16 cellular contexts compared by ENCODE assay signal in the genomic region with DNA sequence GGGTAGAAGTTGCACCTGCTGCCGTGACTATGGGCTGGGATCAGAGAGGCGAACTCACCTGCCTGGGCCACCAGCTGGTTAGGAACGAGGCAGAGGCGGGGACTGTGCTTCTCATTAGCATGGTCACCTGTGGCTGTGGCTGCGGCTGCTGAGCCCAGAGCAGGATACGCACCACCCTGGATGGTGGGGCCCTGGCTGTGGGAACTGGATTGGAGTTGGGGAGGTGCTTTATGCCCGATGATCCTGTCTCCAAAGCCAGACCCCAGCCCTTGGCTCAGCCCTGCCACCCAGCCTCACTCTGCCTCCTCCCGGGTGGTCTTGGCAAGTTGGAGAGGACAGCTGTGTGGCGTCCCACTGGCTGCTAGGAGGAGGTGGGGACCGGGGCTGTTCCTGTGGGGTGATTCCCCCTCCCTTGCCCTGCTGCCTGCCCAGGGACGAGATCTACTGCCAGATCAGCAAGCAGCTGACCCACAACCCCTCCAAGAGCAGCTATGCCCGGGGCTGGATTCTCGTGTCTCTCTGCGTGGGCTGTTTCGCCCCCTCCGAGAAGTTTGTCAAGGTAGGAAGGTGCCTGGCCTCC.
DNase-seq lines count a peak whose midpoint lies in the region; ATAC-seq, FAIRE-seq and TF ChIP-seq lines count a peak whose summit lies in the region.
"Had no signal": no experiment of that assay in that cellular context is flagged by ENCODE, and none has a peak within 500 bp of the region (broad histone marks: within the 10 kb centered on the region; RNA-seq: fewer than 3 reads in every experiment).

No MANE protein-coding gene starts in this region.

- no peak overlapping the region for H3K4me3 ChIP-seq in A673 (ENCODE audit: low read depth, low read length, poor library complexity, severe bottlenecking)
- H3K4me3 ChIP-seq: MG63 had no signal

- TF ChIP-seq CTCF in WTC11 (IDR thresholded peaks at IDR 0.05), result no peak
- TF ChIP-seq CTCF in A673 (conservative IDR thresholded peaks at IDR 0.05; ENCODE audit: low read depth, low read length), result no peak

- CTCF ChIA-PET in WTC11 (lab: Charles Lee) (interaction anchor here (0.7 to 7.4 kb wide), 22 partner anchors 8 to 406 kb away, joined by 3 to 147 read pairs (median 8); partner anchors contain the start of genes AQP11 and MYO7A), A673 (lab: Charles Lee) (interaction anchor here (1.6 kb wide), 1 partner anchor 62 kb away, joined by 5 read pairs; no protein-coding TSS in a partner anchor)

- H3K36me3 ChIP-seq in A673 (ENCODE audit: insufficient read depth, low read length, poor library complexity, severe bottlenecking), result no peaks in the 10 kb centered on the region
- H3K36me3 ChIP-seq: brain microvascular endothelial cell, MG63 had no signal

- no peak overlapping the region for H3K4me3 Mint-ChIP-seq in WTC11
- H3K4me3 Mint-ChIP-seq: activated naive CD8-positive, alpha-beta T cell treated with anti-CD3 and anti-CD28 coated beads for 36 hours; activated T-cell treated with anti-CD3 and anti-CD28 coated beads, Interleukin-2, amount 50 U/mL, for 4 hours; CD14-positive monocyte; dendritic cell treated with granulocyte-macrophage colony-stimulating factor and Interleukin-4, amounts not matched to agents 40 ng/mL and 50 ng/mL, for 4 days; stimulated activated naive CD8-positive, alpha-beta T cell treated with anti-CD3 and anti-CD28 coated beads, Interleukin-15, Interleukin-2, amounts not matched to agents 100 ng/mL and 50 ng/mL, for 24 hours had no signal

- H3K27me3 ChIP-seq in A673 (replicated peaks; ENCODE audit: insufficient read depth, low read depth, low read length, poor library complexity), result no peaks in the 10 kb centered on the region
- H3K27me3 ChIP-seq: brain microvascular endothelial cell, MG63 had no signal

- no peak overlapping the region for H3K27ac Mint-ChIP-seq in WTC11
- H3K27ac Mint-ChIP-seq: activated naive CD8-positive, alpha-beta T cell treated with anti-CD3 and anti-CD28 coated beads for 36 hours; dendritic cell treated with granulocyte-macrophage colony-stimulating factor and Interleukin-4, amounts not matched to agents 40 ng/mL and 50 ng/mL, for 4 days; stimulated activated naive CD8-positive, alpha-beta T cell treated with anti-CD3 and anti-CD28 coated beads, Interleukin-15, Interleukin-2, amounts not matched to agents 100 ng/mL and 50 ng/mL, for 24 hours had no signal

- ATAC-seq in WTC11 (peak; percentile 71), sciatic nerve (peak; percentile 18)

- intact Hi-C loops in sciatic nerve (cut with DNase I), result loop anchor here (5.0 to 10.0 kb wide), 2 partner anchors 62 to 356 kb away; partner anchors contain the start of gene MYO7A
- intact Hi-C loops in A673 (cut with micrococcal nuclease; ENCODE audit: unreplicated experiment), result loop anchor here (2.0 kb wide), 1 partner anchor 142 kb away; no protein-coding TSS in a partner anchor

- no peaks in the 10 kb centered on the region; the same call in 1 of the 2 replicates for H3K27me3 Mint-ChIP-seq in WTC11 (ENCODE audit: low read depth)
- H3K27me3 Mint-ChIP-seq: activated naive CD8-positive, alpha-beta T cell treated with anti-CD3 and anti-CD28 coated beads for 36 hours; dendritic cell treated with granulocyte-macrophage colony-stimulating factor and Interleukin-4, amounts not matched to agents 40 ng/mL and 50 ng/mL, for 4 days; stimulated activated naive CD8-positive, alpha-beta T cell treated with anti-CD3 and anti-CD28 coated beads, Interleukin-15, Interleukin-2, amounts not matched to agents 100 ng/mL and 50 ng/mL, for 24 hours had no signal

- peaks cover 16% of the 10 kb centered on the region for H3K4me1 Mint-ChIP-seq in WTC11
- H3K4me1 Mint-ChIP-seq: activated naive CD8-positive, alpha-beta T cell treated with anti-CD3 and anti-CD28 coated beads for 36 hours had no signal

- no peaks in the 10 kb centered on the region for H3K9me3 ChIP-seq in A673 (ENCODE audit: low read depth, low read length, poor library complexity, severe bottlenecking)
- H3K9me3 ChIP-seq: MG63 had no signal

- no peak overlapping the region for H3K27ac ChIP-seq in A673 (ENCODE audit: low read depth, low read length, poor library complexity, severe bottlenecking)
- H3K27ac ChIP-seq: brain microvascular endothelial cell, epithelial cell of prostate had no signal

- POLR2A ChIA-PET in WTC11 (lab: Charles Lee), result no interaction called here
- POLR2A ChIA-PET in A673 (lab: Charles Lee; ENCODE audit: low non-redundant PET), result no interaction called here

- DNase-seq in NCI-H748 (lab: John Stamatoyannopoulos, UW; ENCODE audit: unreplicated experiment) (peak; percentile 81), NCI-H748 treated with DMSO at 0.1 percent for 48 hours (lab: John Stamatoyannopoulos, UW) (no peak), NCI-H2171 (lab: John Stamatoyannopoulos, UW) (peak; percentile 22), WTC11 (ENCODE audit: low spot score) (peak; percentile 56), sciatic nerve (ENCODE audit: low spot score) (no peak), A673 (ENCODE audit: low spot score) (no peak), RCC 7860 (ENCODE audit: low spot score) (no peak)
- no peak for DNase-seq in stimulated activated CD4-positive, alpha-beta T cell treated with anti-CD3 and anti-CD28 coated beads, Interleukin-4, amount 100 ng/mL, for 4 hours

- BruUV-seq in A673 (replicated peaks; lab: Mats Ljungman, UMichigan), result no TSS peak

- no peaks in the 10 kb centered on the region for H3K4me1 ChIP-seq in A673 (ENCODE audit: insufficient read depth, low read length, poor library complexity, severe bottlenecking)

- H3K36me3 Mint-ChIP-seq in WTC11, result no peaks in the 10 kb centered on the region
- H3K36me3 Mint-ChIP-seq: activated naive CD8-positive, alpha-beta T cell treated with anti-CD3 and anti-CD28 coated beads for 36 hours had no signal

- FAIRE-seq in RCC 7860 (lab: Jason Lieb, UNC), result no peak

- no peaks in the 10 kb centered on the region for H3K9me3 Mint-ChIP-seq in WTC11
- H3K9me3 Mint-ChIP-seq: activated naive CD8-positive, alpha-beta T cell treated with anti-CD3 and anti-CD28 coated beads for 36 hours; activated T-cell treated with anti-CD3 and anti-CD28 coated beads, Interleukin-2, amount 50 U/mL, for 4 hours; CD14-positive monocyte; dendritic cell treated with granulocyte-macrophage colony-stimulating factor and Interleukin-4, amounts not matched to agents 40 ng/mL and 50 ng/mL, for 4 days; stimulated activated naive CD8-positive, alpha-beta T cell treated with anti-CD3 and anti-CD28 coated beads, Interleukin-15, Interleukin-2, amounts not matched to agents 100 ng/mL and 50 ng/mL, for 24 hours had no signal

TF ChIP-seq in WTC11, 78 proteins besides CTCF, POLR2A, EP300 and RAD21:
- TF ChIP-seq, protein P1, sequence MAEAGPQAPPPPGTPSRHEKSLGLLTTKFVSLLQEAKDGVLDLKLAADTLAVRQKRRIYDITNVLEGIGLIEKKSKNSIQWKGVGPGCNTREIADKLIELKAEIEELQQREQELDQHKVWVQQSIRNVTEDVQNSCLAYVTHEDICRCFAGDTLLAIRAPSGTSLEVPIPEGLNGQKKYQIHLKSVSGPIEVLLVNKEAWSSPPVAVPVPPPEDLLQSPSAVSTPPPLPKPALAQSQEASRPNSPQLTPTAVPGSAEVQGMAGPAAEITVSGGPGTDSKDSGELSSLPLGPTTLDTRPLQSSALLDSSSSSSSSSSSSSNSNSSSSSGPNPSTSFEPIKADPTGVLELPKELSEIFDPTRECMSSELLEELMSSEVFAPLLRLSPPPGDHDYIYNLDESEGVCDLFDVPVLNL (CRISPR knock-in tag; IDR thresholded peaks at IDR 0.05; ENCODE audit: borderline replicate concordance, low read depth), result no peak
- TF ChIP-seq, protein P2, sequence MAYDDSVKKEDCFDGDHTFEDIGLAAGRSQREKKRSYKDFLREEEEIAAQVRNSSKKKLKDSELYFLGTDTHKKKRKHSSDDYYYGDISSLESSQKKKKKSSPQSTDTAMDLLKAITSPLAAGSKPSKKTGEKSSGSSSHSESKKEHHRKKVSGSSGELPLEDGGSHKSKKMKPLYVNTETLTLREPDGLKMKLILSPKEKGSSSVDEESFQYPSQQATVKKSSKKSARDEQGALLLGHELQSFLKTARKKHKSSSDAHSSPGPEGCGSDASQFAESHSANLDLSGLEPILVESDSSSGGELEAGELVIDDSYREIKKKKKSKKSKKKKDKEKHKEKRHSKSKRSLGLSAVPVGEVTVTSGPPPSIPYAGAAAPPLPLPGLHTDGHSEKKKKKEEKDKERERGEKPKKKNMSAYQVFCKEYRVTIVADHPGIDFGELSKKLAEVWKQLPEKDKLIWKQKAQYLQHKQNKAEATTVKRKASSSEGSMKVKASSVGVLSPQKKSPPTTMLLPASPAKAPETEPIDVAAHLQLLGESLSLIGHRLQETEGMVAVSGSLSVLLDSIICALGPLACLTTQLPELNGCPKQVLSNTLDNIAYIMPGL (CRISPR knock-in tag; IDR thresholded peaks at IDR 0.05), result no peak
- TF ChIP-seq NFE2L1 (CRISPR knock-in tag; IDR thresholded peaks at IDR 0.05) (no peak), ZNF416 (CRISPR knock-in tag; IDR thresholded peaks at IDR 0.05) (no peak), SMAD3 (CRISPR knock-in tag; IDR thresholded peaks at IDR 0.05; ENCODE audit: borderline replicate concordance) (no peak), JAZF1 (CRISPR knock-in tag; IDR thresholded peaks at IDR 0.05) (no peak), MYBL2 (CRISPR knock-in tag; IDR thresholded peaks at IDR 0.05) (no peak), ESRRA (CRISPR knock-in tag; IDR thresholded peaks at IDR 0.05; ENCODE audit: borderline replicate concordance) (no peak), MLX (CRISPR knock-in tag; IDR thresholded peaks at IDR 0.05) (no peak), FOXP1 (CRISPR knock-in tag; IDR thresholded peaks at IDR 0.05; ENCODE audit: borderline replicate concordance) (0 out of 2 replicates have a peak, but pooled peaks have one; percentile 36), HMGA2 (CRISPR knock-in tag; IDR thresholded peaks at IDR 0.05) (no peak), KAT7 (CRISPR knock-in tag; IDR thresholded peaks at IDR 0.05; ENCODE audit: borderline replicate concordance) (no peak), TP53 (CRISPR knock-in tag; IDR thresholded peaks at IDR 0.05) (0 out of 2 replicates have a peak, but pooled peaks have one; percentile 35), ZNF219 (CRISPR knock-in tag; IDR thresholded peaks at IDR 0.05; ENCODE audit: borderline replicate concordance) (no peak), PRRX2 (CRISPR knock-in tag; IDR thresholded peaks at IDR 0.05) (no peak)
TF ChIP-seq in WTC11: peak in this region for 2.

Comparison
In these comparisons a context has a peak if more than half of its experiments do, and no peak if none do; other contexts are left out.
1. DNase-seq: peak in NCI-H748 (single experiment), NCI-H2171 (single experiment) and WTC11 (single experiment); none in NCI-H748 treated with DMSO at 0.1 percent for 48 hours (single experiment), sciatic nerve (single experiment), stimulated activated CD4-positive, alpha-beta T cell treated with anti-CD3 and anti-CD28 coated beads, Interleukin-4, amount 100 ng/mL, for 4 hours (0 of 2), A673 (single experiment) and RCC 7860 (single experiment).